1 cellular context compared by ENCODE assay signal in genomic region chr10:17003151-17003550, GRCh38.
TF ChIP-seq lines count a peak whose summit lies in the region.

No MANE protein-coding gene starts in this region.

TF ChIP-seq in SK-N-SH, 30 proteins besides CTCF, POLR2A, EP300 and RAD21 (continued from another document):
- TF ChIP-seq USF1 (IDR thresholded peaks at IDR 0.05; ENCODE audit: borderline replicate concordance, low read depth), result peak; percentile 56; the same call in 1 of the 2 replicates
- TF ChIP-seq NRF1 (IDR thresholded peaks at IDR 0.05; ENCODE audit: low read depth, low read length), result no peak
- peak; percentile 57 for TF ChIP-seq ELF1 (IDR thresholded peaks at IDR 0.05)
- peak; percentile 97 for TF ChIP-seq JUND (IDR thresholded peaks at IDR 0.05)
- no peak for TF ChIP-seq USF2 (IDR thresholded peaks at IDR 0.05; ENCODE audit: borderline replicate concordance, low read depth, low read length)
- peak; percentile 84; the same call in 1 of the 2 replicates for TF ChIP-seq SIN3A (IDR thresholded peaks at IDR 0.05; ENCODE audit: borderline replicate concordance, low read depth, low read length)
- TF ChIP-seq NFIC (IDR thresholded peaks at IDR 0.05; ENCODE audit: borderline replicate concordance), result peak; percentile 97
- peak; percentile 76 for TF ChIP-seq REST (IDR thresholded peaks at IDR 0.05; ENCODE audit: low read depth, low read length)
- peak; percentile 96 for TF ChIP-seq FOXM1 (IDR thresholded peaks at IDR 0.05; ENCODE audit: low read depth)
- TF ChIP-seq MEF2A (IDR thresholded peaks at IDR 0.05; ENCODE audit: borderline replicate concordance, low read depth), result peak; percentile 71; the same call in 1 of the 2 replicates
- TF ChIP-seq RCOR1 (IDR thresholded peaks at IDR 0.05; ENCODE audit: low read length), result peak; percentile 43; the same call in 1 of the 2 replicates
- peak; percentile 98 for TF ChIP-seq PBX3 (IDR thresholded peaks at IDR 0.05)
- no peak for TF ChIP-seq CHD2 (IDR thresholded peaks at IDR 0.05; ENCODE audit: low read length, partially characterized antibody)
